In genomic region chr12:48957141-48958048, GRCh38 we compare ENCODE assay signal across 8 cellular contexts. TPM values are rescaled to one million over a fixed set of nuclear protein-coding genes. Genes with fewer than 3 reads are reported as not detected.
DNase-seq lines count a peak whose midpoint lies in the region; ATAC-seq and TF ChIP-seq lines count a peak whose summit lies in the region.

Gene ARF3, minus strand, starts transcription at chr12:48957487. Its CDS starts 16,392 bp downstream, at chr12:48941095.

- no peaks in the 10 kb centered on the region for H3K9me3 Mint-ChIP-seq in T-helper 1 cell treated with Interleukin-12 subunit alpha and Interleukin-12 subunit beta and Interleukin-4 antibody, amounts not matched to agents 30 μg/mL and 1 μg/mL, for 36 hours
- no peaks in the 10 kb centered on the region for H3K9me3 Mint-ChIP-seq in progenitor cell of endocrine pancreas (ENCODE audit: low read depth)

- peak within 1 kb of the TSS; percentile 90 for H3K4me3 ChIP-seq in GM12865 (ENCODE audit: low read depth, low read length)
- peak within 1 kb of the TSS; percentile 97 for H3K4me3 ChIP-seq in upper lobe of right lung

- H3K4me1 ChIP-seq in upper lobe of right lung = peaks cover 24% of the 10 kb centered on the region

- ATAC-seq in HG02798 (IDR thresholded peaks at IDR 0.05; ENCODE audit: poor library complexity, unreplicated experiment) (peak; percentile 93), left cardiac atrium (peak; percentile 96 to 97), upper lobe of right lung (peak; percentile 93)

- peak; percentile 96 for DNase-seq in GM12865 (ENCODE audit: low read depth)
- peak; percentile 84 for DNase-seq in NCI-H1694 (lab: John Stamatoyannopoulos, UW)
- peak; percentile 87 for DNase-seq in amniotic stem cell (lab: John Stamatoyannopoulos, UW)
- DNase-seq in left cardiac atrium = peak; percentile 96
- peak; percentile 94 for DNase-seq in progenitor cell of endocrine pancreas (ENCODE audit: low spot score, unreplicated experiment)
- peak; percentile 98 for DNase-seq in upper lobe of right lung

- peak within 1 kb of the TSS; percentile 81 for H3K27ac Mint-ChIP-seq in T-helper 1 cell treated with Interleukin-12 subunit alpha and Interleukin-12 subunit beta and Interleukin-4 antibody, amounts not matched to agents 30 μg/mL and 1 μg/mL, for 36 hours
- peak within 1 kb of the TSS; percentile 96 for H3K27ac Mint-ChIP-seq in progenitor cell of endocrine pancreas

- peaks cover 11% of the 10 kb centered on the region for H3K36me3 Mint-ChIP-seq in T-helper 1 cell treated with Interleukin-12 subunit alpha and Interleukin-12 subunit beta and Interleukin-4 antibody, amounts not matched to agents 30 μg/mL and 1 μg/mL, for 36 hours (ENCODE audit: low read depth)
- H3K36me3 Mint-ChIP-seq in progenitor cell of endocrine pancreas (ENCODE audit: insufficient read depth) = peaks cover 6% of the 10 kb centered on the region

- peaks cover 7% of the 10 kb centered on the region for H3K36me3 ChIP-seq in upper lobe of right lung

- H3K4me3 Mint-ChIP-seq in T-helper 1 cell treated with Interleukin-12 subunit alpha and Interleukin-12 subunit beta and Interleukin-4 antibody, amounts not matched to agents 30 μg/mL and 1 μg/mL, for 36 hours = peak within 1 kb of the TSS; percentile 94
- H3K4me3 Mint-ChIP-seq in progenitor cell of endocrine pancreas (ENCODE audit: low read depth) = peak within 1 kb of the TSS; percentile 96

- no peak for TF ChIP-seq CTCF in GM12865 (IDR thresholded peaks at IDR 0.05; ENCODE audit: insufficient read depth, low read depth, low read length, missing control alignments)
- peak; percentile 15 for TF ChIP-seq CTCF in progenitor cell of endocrine pancreas (IDR thresholded peaks at IDR 0.05; ENCODE audit: unreplicated experiment)
- TF ChIP-seq CTCF in upper lobe of right lung (IDR thresholded peaks at IDR 0.05) = no peak

- intact Hi-C loops in left cardiac atrium (cut with DNase I) = no loop called here
- intact Hi-C loops in upper lobe of right lung (cut with DNase I) = no loop called here

- peaks cover 25% of the 10 kb centered on the region for H3K27me3 Mint-ChIP-seq in T-helper 1 cell treated with Interleukin-12 subunit alpha and Interleukin-12 subunit beta and Interleukin-4 antibody, amounts not matched to agents 30 μg/mL and 1 μg/mL, for 36 hours (ENCODE audit: low read depth)
- H3K27me3 Mint-ChIP-seq in progenitor cell of endocrine pancreas = peaks cover 5% of the 10 kb centered on the region

- H3K27ac ChIP-seq in upper lobe of right lung = peak within 1 kb of the TSS; percentile 85

- no peaks in the 10 kb centered on the region for H3K9me3 ChIP-seq in upper lobe of right lung

- H3K4me1 Mint-ChIP-seq in T-helper 1 cell treated with Interleukin-12 subunit alpha and Interleukin-12 subunit beta and Interleukin-4 antibody, amounts not matched to agents 30 μg/mL and 1 μg/mL, for 36 hours (ENCODE audit: low read depth) = peaks cover 31% of the 10 kb centered on the region
- H3K4me1 Mint-ChIP-seq in progenitor cell of endocrine pancreas (ENCODE audit: low read depth) = peaks cover 20% of the 10 kb centered on the region

- no peaks in the 10 kb centered on the region for H3K27me3 ChIP-seq in upper lobe of right lung

RNA-seq across cellular contexts. Expression of gene ARF3, which starts in this region (rescaled TPM):
- total RNA-seq in left cardiac atrium (10 to 100 TPM; 72.2 to 90.5 TPM), progenitor cell of endocrine pancreas (135 and 149 TPM in 2 replicates), upper lobe of right lung (146 TPM)

Comparison
In these comparisons a context has a peak if more than half of its experiments do, and no peak if none do; other contexts are left out.
1. Peak in every context shown above with its lines: DNase-seq, ATAC-seq, H3K4me3 ChIP-seq and H3K27ac ChIP-seq.